ENCODE assay signal across 27 cellular contexts in the genomic region with DNA sequence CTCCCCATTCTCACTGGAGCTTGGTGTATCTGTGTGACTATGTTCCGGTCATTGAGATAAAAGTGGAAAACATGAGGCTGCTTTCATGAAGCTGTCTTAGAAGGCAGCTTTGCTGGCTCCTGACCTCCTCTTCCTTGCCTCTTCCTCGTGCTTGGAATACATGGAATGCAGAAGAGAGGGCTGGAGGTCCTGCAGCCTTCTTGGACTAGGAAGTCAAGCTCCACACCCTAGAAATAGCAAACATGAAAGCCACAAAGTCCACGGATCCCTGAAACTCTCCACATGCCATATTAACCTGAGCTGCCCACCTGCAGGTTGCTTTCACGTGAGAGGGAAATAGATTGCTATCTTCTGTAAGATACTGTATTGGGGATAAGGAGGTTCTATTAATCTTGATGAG. TPM values are rescaled to one million over a fixed set of nuclear protein-coding genes. Genes with fewer than 3 reads are reported as not detected.
DNase-seq lines count a peak whose midpoint lies in the region; ATAC-seq, FAIRE-seq and TF ChIP-seq lines count a peak whose summit lies in the region.
"Had no signal": no experiment of that assay in that cellular context is flagged by ENCODE, and none has a peak within 500 bp of the region (broad histone marks: within the 10 kb centered on the region; RNA-seq: fewer than 3 reads in every experiment).

No MANE protein-coding gene starts in this region.

- H3K14ac ChIP-seq in H1 (ENCODE audit: insufficient read length): no peak overlapping the region

- CTCF ChIA-PET in H1 (lab: Charles Lee; ENCODE audit: partially characterized antibody): interaction anchor here (0.6 to 2.6 kb wide), 9 partner anchors 10 to 1612 kb away, joined by 3 to 12 read pairs (median 4); no protein-coding TSS in a partner anchor

- no peak for TF ChIP-seq RAD21 in H1 (IDR thresholded peaks at IDR 0.05 in 1 of 2, conservative IDR thresholded peaks at IDR 0.05 in 1 of 2; ENCODE audit: low read depth in 2 of 2, low read length in 2 of 2)

- H3K4ac ChIP-seq in H1 (replicated peaks; ENCODE audit: insufficient read length, low read depth, low read length): no peak overlapping the region

- no peak overlapping the region for H3K18ac ChIP-seq in H1 (ENCODE audit: extremely low read depth, low read length)

- H2AK5ac ChIP-seq in H1 (ENCODE audit: low read depth, low read length): no peak overlapping the region

- H2BK20ac ChIP-seq in H1 (ENCODE audit: low read length): no peak overlapping the region

- TF ChIP-seq CTCF in DND-41 (IDR thresholded peaks at IDR 0.05; ENCODE audit: borderline replicate concordance, extremely low read depth, low read length, poor library complexity, severe bottlenecking): no peak
- TF ChIP-seq CTCF in H1 (IDR thresholded peaks at IDR 0.05; ENCODE audit: control extremely low read depth in 1 of 3, insufficient read depth in 1 of 3, low read depth in 1 of 3, low read length in 3 of 3): no peak
- TF ChIP-seq CTCF in esophagus squamous epithelium (IDR thresholded peaks at IDR 0.05): no peak
- TF ChIP-seq CTCF in uterus (IDR thresholded peaks at IDR 0.05): no peak

- H2BK15ac ChIP-seq in H1 (ENCODE audit: low read length): no peak overlapping the region

- H2BK5ac ChIP-seq in H1 (ENCODE audit: low read depth, low read length): no peak overlapping the region

- H3K79me2 ChIP-seq in DND-41 (ENCODE audit: insufficient read depth, low read length) (no peaks in the 10 kb centered on the region), H1 (ENCODE audit: control insufficient read depth in 1 of 2, insufficient read depth in 2 of 2, low read length in 2 of 2) (no peaks in the 10 kb centered on the region)

- no peaks in the 10 kb centered on the region for H3K79me1 ChIP-seq in H1 (ENCODE audit: low read depth, low read length)

- H3K9ac ChIP-seq in DND-41 (ENCODE audit: low read depth, low read length) (peak overlapping the region; percentile 43), H1 (replicated peaks in 1 of 4; ENCODE audit: extremely low read depth in 1 of 4, low read depth in 3 of 4, low read length in 3 of 4) (no peak overlapping the region)
- H3K9ac ChIP-seq: BLaER1 treated with 17β-estradiol and CSF1 and Interleukin-3, amounts not matched to agents 10 nM and 100 nM had no signal

- no peak overlapping the region for H2BK120ac ChIP-seq in H1 (replicated peaks; ENCODE audit: low read depth, low read length)

- peaks cover 0 to 6% (median 0%) of the 10 kb centered on the region in 3 donors for H3K36me3 Mint-ChIP-seq in immature natural killer cell
- no peaks in the 10 kb centered on the region for H3K36me3 Mint-ChIP-seq in activated T-cell treated with anti-CD3 and anti-CD28 coated beads, Interleukin-2, amount 50 U/mL, for 24 hours (ENCODE audit: low read depth)
- H3K36me3 Mint-ChIP-seq: CD14-positive monocyte; CD8-positive, alpha-beta memory T cell had no signal

- peak overlapping the region; percentile 87 for H3K27ac ChIP-seq in DND-41 (ENCODE audit: low read length)
- H3K27ac ChIP-seq in KOPT-K1 (ENCODE audit: low read depth, low read length, poor library complexity, severe bottlenecking): peak overlapping the region; percentile 67
- H3K27ac ChIP-seq in H1 (ENCODE audit: low read depth, low read length): no peak overlapping the region
- H3K27ac ChIP-seq in esophagus squamous epithelium: peak overlapping the region in 3 of 4 donors; percentile 52 to 79 (median 68)
- no peak overlapping the region for H3K27ac ChIP-seq in uterus
- H3K27ac ChIP-seq: A549; BLaER1 treated with 17β-estradiol and CSF1 and Interleukin-3, amounts not matched to agents 10 nM and 100 nM had no signal

- H3K27ac Mint-ChIP-seq in immature natural killer cell: no peak overlapping the region
- no peak overlapping the region for H3K27ac Mint-ChIP-seq in activated T-cell treated with anti-CD3 and anti-CD28 coated beads, Interleukin-2, amount 50 U/mL, for 24 hours
- H3K27ac Mint-ChIP-seq: CD4-positive, alpha-beta T cell had no signal

- H3K4me1 ChIP-seq in DND-41 (ENCODE audit: insufficient read depth, low read length) (peaks cover 48% of the 10 kb centered on the region), H1 (replicated peaks in 1 of 4; ENCODE audit: control insufficient read depth in 3 of 4, insufficient read depth in 4 of 4, low read length in 3 of 4) (no peaks in the 10 kb centered on the region), esophagus squamous epithelium (peaks cover 3 to 40% (median 4%) of the 10 kb centered on the region in 3 donors), uterus (no peaks in the 10 kb centered on the region)
- H3K4me1 ChIP-seq: A549; BE2C; BLaER1 treated with 17β-estradiol and CSF1 and Interleukin-3, amounts not matched to agents 10 nM and 100 nM had no signal

- intact Hi-C loops in esophagus squamous epithelium (cut with DNase I): no loop called here
- intact Hi-C loops in uterus (cut with DNase I; ENCODE audit: low total_unique reads): no loop called here

- no peak overlapping the region for H3K23ac ChIP-seq in H1 (ENCODE audit: insufficient read length)

- no peaks in the 10 kb centered on the region for H3K4me1 Mint-ChIP-seq in immature natural killer cell
- no peaks in the 10 kb centered on the region for H3K4me1 Mint-ChIP-seq in activated T-cell treated with anti-CD3 and anti-CD28 coated beads, Interleukin-2, amount 50 U/mL, for 24 hours (ENCODE audit: low read depth)
- H3K4me1 Mint-ChIP-seq: CD14-positive monocyte; CD8-positive, alpha-beta memory T cell had no signal

- H3K36me3 ChIP-seq in DND-41 (ENCODE audit: insufficient read depth, low read length) (no peaks in the 10 kb centered on the region), KOPT-K1 (ENCODE audit: insufficient read depth, low read length) (no peaks in the 10 kb centered on the region), H1 (ENCODE audit: control insufficient read depth in 2 of 4, insufficient read depth in 4 of 4, low read length in 3 of 4) (no peaks in the 10 kb centered on the region), esophagus squamous epithelium (no peaks in the 10 kb centered on the region), uterus (no peaks in the 10 kb centered on the region)
- H3K36me3 ChIP-seq: BE2C; BLaER1 treated with 17β-estradiol and CSF1 and Interleukin-3, amounts not matched to agents 10 nM and 100 nM had no signal

- peaks cover 2% of the 10 kb centered on the region for H3K9me3 ChIP-seq in DND-41 (ENCODE audit: insufficient read depth, low read length, severe bottlenecking)
- H3K9me3 ChIP-seq in KOPT-K1 (ENCODE audit: insufficient read depth, low read length, poor library complexity, severe bottlenecking): peaks cover 3% of the 10 kb centered on the region
- no peaks in the 10 kb centered on the region; a peak in 1 of 4 replicates for H3K9me3 ChIP-seq in H1 (ENCODE audit: insufficient read depth in 2 of 2, low read depth in 1 of 2, low read length in 1 of 2)
- H3K9me3 ChIP-seq in esophagus squamous epithelium: peaks cover 0 to 4% (median 0%) of the 10 kb centered on the region in 3 donors
- no peaks in the 10 kb centered on the region for H3K9me3 ChIP-seq in uterus
- H3K9me3 ChIP-seq: A549, BE2C had no signal

- H3K4me3 ChIP-seq in DND-41 (ENCODE audit: low read depth in 1 of 2, low read length in 2 of 2) (peak overlapping the region in 1 of 2 experiments; percentile 34; a peak in 2 of 4 replicates), H1 (ENCODE audit: extremely low read depth in 1 of 4, insufficient read depth in 2 of 4, low read depth in 3 of 4, low read length in 4 of 4) (no peak overlapping the region), esophagus squamous epithelium (no peak overlapping the region), uterus (no peak overlapping the region)
- H3K4me3 ChIP-seq: A549; BLaER1 treated with 17β-estradiol and CSF1 and Interleukin-3, amounts not matched to agents 10 nM and 100 nM had no signal

- TF ChIP-seq POLR2A in H1 (IDR thresholded peaks at IDR 0.05; ENCODE audit: control extremely low read depth in 1 of 2, low read depth in 2 of 2, low read length in 2 of 2) (no peak), esophagus squamous epithelium (IDR thresholded peaks at IDR 0.05) (no peak), uterus (IDR thresholded peaks at IDR 0.05) (no peak)

- peaks cover 0 to 4% (median 4%) of the 10 kb centered on the region in 3 donors for H3K27me3 Mint-ChIP-seq in immature natural killer cell (ENCODE audit: low read depth in 3 of 3)
- H3K27me3 Mint-ChIP-seq in activated T-cell treated with anti-CD3 and anti-CD28 coated beads, Interleukin-2, amount 50 U/mL, for 24 hours: peaks cover 28% of the 10 kb centered on the region

- H4K20me1 ChIP-seq in DND-41 (ENCODE audit: insufficient read depth, low read length): no peaks in the 10 kb centered on the region
- no peaks in the 10 kb centered on the region for H4K20me1 ChIP-seq in H1 (replicated peaks in 1 of 2; ENCODE audit: control insufficient read depth in 1 of 2, insufficient read depth in 2 of 2, low read length in 2 of 2)
- H4K20me1 ChIP-seq: BLaER1 treated with 17β-estradiol and CSF1 and Interleukin-3, amounts not matched to agents 10 nM and 100 nM had no signal

- H3K27me3 ChIP-seq in DND-41 (ENCODE audit: insufficient read depth, low read length, poor library complexity): no peaks in the 10 kb centered on the region
- peaks cover 0 to 44% (median 20%) of the 10 kb centered on the region in 4 experiments; a peak in 6 of 7 replicates for H3K27me3 ChIP-seq in H1 (replicated peaks in 1 of 4; ENCODE audit: control insufficient read depth in 3 of 4, extremely low read depth in 1 of 4, insufficient read depth in 3 of 4, low read length in 3 of 4)
- H3K27me3 ChIP-seq in esophagus squamous epithelium: peaks cover 0 to 6% (median 0%) of the 10 kb centered on the region in 4 donors
- H3K27me3 ChIP-seq in uterus: no peaks in the 10 kb centered on the region
- H3K27me3 ChIP-seq: BE2C; BLaER1 treated with 17β-estradiol and CSF1 and Interleukin-3, amounts not matched to agents 10 nM and 100 nM had no signal

- H4K91ac ChIP-seq in H1 (replicated peaks; ENCODE audit: insufficient read length, low read length): no peak overlapping the region

- TF ChIP-seq EP300 in H1 (IDR thresholded peaks at IDR 0.05; ENCODE audit: borderline replicate concordance in 1 of 2, low read depth in 2 of 2, low read length in 2 of 2): no peak

- H4K8ac ChIP-seq in H1 (ENCODE audit: extremely low read depth, insufficient read depth, low read length): no peak overlapping the region

- H2AFZ ChIP-seq in DND-41 (ENCODE audit: low read depth, low read length): no peak overlapping the region
- no peak overlapping the region for H2AFZ ChIP-seq in H1 (ENCODE audit: low read length)

- no peak overlapping the region for H2BK12ac ChIP-seq in H1 (ENCODE audit: low read depth, low read length)

- no peak for ATAC-seq in DND-41 (ENCODE audit: insufficient read depth, low read depth)
- ATAC-seq: A549 had no signal

- 92% methylated on average over 4 of the region's 4 CpGs; no CpG with 5 or more reads in 1 of the 2 experiments for WGBS in H1 (ENCODE audit: extremely low coverage in 1 of 2, insufficient coverage in 1 of 2, insufficient read length in 1 of 2, insufficient replicate concordance in 2 of 2, low coverage in 1 of 2, low lambda C conversion rate in 2 of 2, missing lambda C conversion rate in 1 of 2), 2 experiments
- WGBS in esophagus squamous epithelium, 2 donors: 82 to 84% methylated on average over 3 to 4 of the region's 4 CpGs

- no peak overlapping the region for H4K5ac ChIP-seq in H1 (ENCODE audit: insufficient read length, low read depth, low read length)

- H3K9me3 Mint-ChIP-seq in immature natural killer cell: peaks cover 0 to 8% (median under 1%) of the 10 kb centered on the region in 6 donors
- peaks cover under 1% of the 10 kb centered on the region for H3K9me3 Mint-ChIP-seq in activated T-cell treated with anti-CD3 and anti-CD28 coated beads, Interleukin-2, amount 50 U/mL, for 24 hours

- no peak overlapping the region for H3K4me3 Mint-ChIP-seq in immature natural killer cell
- H3K4me3 Mint-ChIP-seq in activated T-cell treated with anti-CD3 and anti-CD28 coated beads, Interleukin-2, amount 50 U/mL, for 24 hours: no peak overlapping the region
- H3K4me3 Mint-ChIP-seq: CD14-positive monocyte; CD4-positive, alpha-beta T cell; CD8-positive, alpha-beta memory T cell had no signal

- H3K56ac ChIP-seq in H1 (replicated peaks; ENCODE audit: insufficient read length, low read depth, low read length): no peak overlapping the region

- peak overlapping the region; percentile 51 for H3K4me2 ChIP-seq in DND-41 (ENCODE audit: insufficient read depth, low read length)
- H3K4me2 ChIP-seq in H1 (ENCODE audit: insufficient read depth in 1 of 2, low read depth in 2 of 2, low read length in 2 of 2): no peak overlapping the region
- H3K4me2 ChIP-seq: A549; BLaER1 treated with 17β-estradiol and CSF1 and Interleukin-3, amounts not matched to agents 10 nM and 100 nM had no signal

- POLR2A ChIA-PET in H1 (lab: Charles Lee; ENCODE audit: partially characterized antibody): interaction anchor here (0.6 kb wide), 1 partner anchor 807 kb away, joined by 3 read pairs; no protein-coding TSS in a partner anchor

- FAIRE-seq in H1 (lab: Jason Lieb, UNC): no peak
- FAIRE-seq: A549, D721Med, GM12891, GM18507 had no signal

- H3K23me2 ChIP-seq in H1 (ENCODE audit: low read depth, low read length): no peaks in the 10 kb centered on the region

- DNase-seq in DND-41 (no peak), H1 (ENCODE audit: low read depth in 1 of 2, low spot score in 2 of 2) (no peak), esophagus squamous epithelium (lab: John Stamatoyannopoulos, UW) (no peak), immature natural killer cell (no peak), superior temporal gyrus (ENCODE audit: extremely low spot score) (no peak), uterus (no peak)
- no peak for DNase-seq in activated T-cell treated with anti-CD3 and anti-CD28 coated beads, Interleukin-2, amount 50 U/mL, for 24 hours
- DNase-seq: 8988T; ACHN; AML-193; BE2C; CD4-positive, alpha-beta T cell; CD8-positive, alpha-beta memory T cell; DMS 273 treated with DMSO at 0.1 percent for 48 hours; DMS79; GF-D8; GOT3; H7; HCEC 1CT had no signal

RNA-seq across cellular contexts. Expression of a gene that starts 51.0 kb away (rescaled TPM):
- total RNA-seq in H1 (2021; fragmentation: NEBNext Ultra II Directional; extraction: Animal tissue kit (Norgen Biotek cat#: 25700)): 0.36 and 0.60 TPM in 2 replicates
- 0.11 and 0.36 TPM in 2 replicates for polyA plus RNA-seq in H1 (2011; rRNA removed)
- 0.32 TPM for polyA plus RNA-seq in H1 (2011; cell fraction: cytosol; rRNA removed)
- 0.58 TPM for polyA plus RNA-seq in H1 (2011; cell fraction: nucleus; rRNA removed)
- polyA plus RNA-seq in H1 (2012, experiment 1 of 2): 0.10 to 0.36 TPM (median 0.24 TPM) in 4 replicates
- polyA plus RNA-seq in H1 (2012, experiment 2 of 2): 0.20 TPM
- polyA plus RNA-seq in H1 (2013, experiment 1 of 2): 0.41 TPM
- 0.52 TPM for polyA plus RNA-seq in H1 (2013, experiment 2 of 2)
- 0.32 and 0.34 TPM in 2 replicates for polyA minus RNA-seq in H1 (2011; rRNA and poly(A)+ RNA removed)
- polyA minus RNA-seq in H1 (2011; cell fraction: cytosol; rRNA and poly(A)+ RNA removed): 0.51 TPM
- polyA minus RNA-seq in H1 (2011; cell fraction: nucleus; rRNA and poly(A)+ RNA removed): 2.1 TPM
- 10 to 100 TPM in 2 of 4 donors, 1 to 10 TPM in 2; 7.2 to 16.3 (median 11.6) TPM for total RNA-seq in esophagus squamous epithelium
- polyA plus RNA-seq in immature natural killer cell: not detected
- 10 to 100 TPM in 1 of 4 donors, 1 to 10 TPM in 3; 1.4 to 11.3 (median 1.9) TPM for total RNA-seq in uterus
- total RNA-seq: CD4-positive, alpha-beta T cell; CD8-positive, alpha-beta memory T cell; G401 had no signal
- polyA plus RNA-seq: A549; CD14-positive monocyte; CD8-positive, alpha-beta memory T cell had no signal

Comparison
In these comparisons a context has a peak if more than half of its experiments do, and no peak if none do; other contexts are left out.
1. H3K27ac ChIP-seq: peak in DND-41 (single experiment), KOPT-K1 (single experiment) and esophagus squamous epithelium (3 of 4); none in H1 (single experiment) and uterus (0 of 2).